17 cellular contexts compared by ENCODE assay signal in genomic region chr14:104301731-104302460, GRCh38.
A peak's percentile ranks its signal among the peaks of the same experiment; 100 is the strongest.
DNase-seq lines count a peak whose midpoint lies in the region; ATAC-seq and TF ChIP-seq lines count a peak whose summit lies in the region.
"Had no signal": no experiment of that assay in that cellular context is flagged by ENCODE, and none has a peak within 500 bp of the region (broad histone marks: within the 10 kb centered on the region; RNA-seq: fewer than 3 reads in every experiment).

No MANE protein-coding gene starts in this region.

- H3K27ac Mint-ChIP-seq in activated CD8-positive, alpha-beta T cell treated with anti-CD3 and anti-CD28 coated beads for 36 hours, result peak overlapping the region; percentile 71
- H3K27ac Mint-ChIP-seq in stimulated activated effector memory CD8-positive, alpha-beta T cell treated with anti-CD3 and anti-CD28 coated beads, Interleukin-12 subunit alpha, Interleukin-12 subunit beta, amount 100 ng/mL, for 72 hours, result no peak overlapping the region
- H3K27ac Mint-ChIP-seq: B cell had no signal

- intact Hi-C loops in activated CD8-positive, alpha-beta T cell treated with anti-CD3 and anti-CD28 coated beads for 36 hours (cut with micrococcal nuclease), result no loop called here
- intact Hi-C loops in right cardiac atrium (cut with DNase I), result no loop called here

- no peaks in the 10 kb centered on the region for H3K36me3 ChIP-seq in HEK293 (ENCODE audit: control insufficient read depth in 2 of 2, insufficient read depth in 1 of 2, low read length in 2 of 2)
- H3K36me3 ChIP-seq in osteoblast (ENCODE audit: insufficient read depth, low read length), result no peaks in the 10 kb centered on the region

- POLR2A ChIA-PET in HEK293 (lab: Yijun Ruan, JAX), result no interaction called here
- POLR2A ChIA-PET in activated CD8-positive, alpha-beta T cell treated with anti-CD3 and anti-CD28 coated beads for 36 hours (lab: Charles Lee), result no interaction called here

- no peaks in the 10 kb centered on the region for H3K4me1 ChIP-seq in HEK293 (ENCODE audit: control insufficient read depth, insufficient read depth, low read length)
- no peaks in the 10 kb centered on the region for H3K4me1 ChIP-seq in right cardiac atrium (ENCODE audit: control insufficient read depth, insufficient read depth, low read length)
- no peaks in the 10 kb centered on the region for H3K4me1 ChIP-seq in osteoblast (ENCODE audit: insufficient read depth, low read length)

- H3K27me3 ChIP-seq in right cardiac atrium (ENCODE audit: control insufficient read depth, insufficient read depth) (no peaks in the 10 kb centered on the region), osteoblast (ENCODE audit: insufficient read depth, low read length) (no peaks in the 10 kb centered on the region)

- TF ChIP-seq CTCF in HEK293 (tag by site-specific recombination; IDR thresholded peaks at IDR 0.05) (no peak), osteoblast (IDR thresholded peaks at IDR 0.05; ENCODE audit: extremely low read depth, low read depth, low read length) (no peak)
- no peak for TF ChIP-seq CTCF in activated CD8-positive, alpha-beta T cell treated with anti-CD3 and anti-CD28 coated beads for 36 hours (IDR thresholded peaks at IDR 0.05)

- no peaks in the 10 kb centered on the region for H4K20me1 ChIP-seq in osteoblast (ENCODE audit: insufficient read depth, low read length)

- H3K27ac ChIP-seq in HEK293 (ENCODE audit: extremely low read depth, low read depth, low read length), result no peak overlapping the region
- H3K27ac ChIP-seq in right cardiac atrium (ENCODE audit: low read length), result no peak overlapping the region
- H3K27ac ChIP-seq in osteoblast (ENCODE audit: low read depth, low read length), result no peak overlapping the region
- H3K27ac ChIP-seq: PC-9 had no signal

- H3K9me3 ChIP-seq in HEK293 (ENCODE audit: control insufficient read depth, insufficient read depth, low read depth, low read length) (no peaks in the 10 kb centered on the region), right cardiac atrium (ENCODE audit: control insufficient read depth, low read length) (no peaks in the 10 kb centered on the region), osteoblast (ENCODE audit: low read depth, low read length) (no peaks in the 10 kb centered on the region)

- no peaks in the 10 kb centered on the region for H3K27me3 Mint-ChIP-seq in activated CD8-positive, alpha-beta T cell treated with anti-CD3 and anti-CD28 coated beads for 36 hours
- H3K27me3 Mint-ChIP-seq: B cell had no signal

- H3K36me3 Mint-ChIP-seq in activated CD8-positive, alpha-beta T cell treated with anti-CD3 and anti-CD28 coated beads for 36 hours (ENCODE audit: low read depth), result peaks cover 4% of the 10 kb centered on the region
- H3K36me3 Mint-ChIP-seq in stimulated activated effector memory CD8-positive, alpha-beta T cell treated with anti-CD3 and anti-CD28 coated beads, Interleukin-12 subunit alpha, Interleukin-12 subunit beta, amount 100 ng/mL, for 72 hours, result no peaks in the 10 kb centered on the region

- WGBS in right cardiac atrium, result 83% methylated on average over 29 of the region's 29 CpGs

- CTCF ChIA-PET in HEK293 (lab: Yijun Ruan, JAX), result no interaction called here
- CTCF ChIA-PET in activated CD8-positive, alpha-beta T cell treated with anti-CD3 and anti-CD28 coated beads for 36 hours (lab: Charles Lee), result no interaction called here

- no peak overlapping the region for H3K4me3 Mint-ChIP-seq in activated CD8-positive, alpha-beta T cell treated with anti-CD3 and anti-CD28 coated beads for 36 hours
- no peak overlapping the region for H3K4me3 Mint-ChIP-seq in stimulated activated effector memory CD8-positive, alpha-beta T cell treated with anti-CD3 and anti-CD28 coated beads, Interleukin-12 subunit alpha, Interleukin-12 subunit beta, amount 100 ng/mL, for 72 hours
- H3K4me3 Mint-ChIP-seq: B cell had no signal

- H3K4me2 ChIP-seq in osteoblast (ENCODE audit: insufficient read depth, low read length), result no peak overlapping the region
- H3K4me2 ChIP-seq: GM23338, PC-9 had no signal

- no peak for ATAC-seq in activated CD8-positive, alpha-beta T cell treated with anti-CD3 and anti-CD28 coated beads for 36 hours
- ATAC-seq in right cardiac atrium (no peak), GM18519 (IDR thresholded peaks at IDR 0.05; ENCODE audit: low FRiP score, unreplicated experiment) (no peak), GM19452 (IDR thresholded peaks at IDR 0.05; ENCODE audit: unreplicated experiment) (no peak)
- no peak for ATAC-seq in stimulated activated effector memory CD8-positive, alpha-beta T cell treated with anti-CD3 and anti-CD28 coated beads, Interleukin-12 subunit alpha, Interleukin-12 subunit beta, amount 100 ng/mL, for 72 hours
- ATAC-seq: GM23338 had no signal

- no peak for DNase-seq in activated CD8-positive, alpha-beta T cell treated with anti-CD3 and anti-CD28 coated beads for 36 hours
- DNase-seq in right cardiac atrium (peak; percentile 7 to 38 (median 37)), osteoblast (ENCODE audit: insufficient read length, low spot score, missing footprints) (peak; percentile 84)
- DNase-seq in stimulated activated effector memory CD8-positive, alpha-beta T cell treated with anti-CD3 and anti-CD28 coated beads, Interleukin-12 subunit alpha, Interleukin-12 subunit beta, amount 100 ng/mL, for 72 hours (ENCODE audit: low spot score in 2 of 2), result no peak
- DNase-seq: DND-41, KG1, NCI-H1436 treated with DMSO at 0.1 percent for 48 hours, NCI-H2081, NCI-H510A, NCI-H82, PC-9 had no signal

- peaks cover 3% of the 10 kb centered on the region for H3K4me1 Mint-ChIP-seq in activated CD8-positive, alpha-beta T cell treated with anti-CD3 and anti-CD28 coated beads for 36 hours (ENCODE audit: low read depth)
- H3K4me1 Mint-ChIP-seq in stimulated activated effector memory CD8-positive, alpha-beta T cell treated with anti-CD3 and anti-CD28 coated beads, Interleukin-12 subunit alpha, Interleukin-12 subunit beta, amount 100 ng/mL, for 72 hours, result peaks cover 6% of the 10 kb centered on the region
- H3K4me1 Mint-ChIP-seq: B cell; CD8-positive, alpha-beta memory T cell; GM23338 had no signal

- H3K4me3 ChIP-seq in HEK293 (ENCODE audit: low read depth, low read length), result no peak overlapping the region
- no peak overlapping the region for H3K4me3 ChIP-seq in right cardiac atrium (ENCODE audit: low read length)
- H3K4me3 ChIP-seq in osteoblast (ENCODE audit: insufficient read depth, low read length), result no peak overlapping the region
- H3K4me3 ChIP-seq: GM23338, PC-9 had no signal

- no peaks in the 10 kb centered on the region for H3K9me3 Mint-ChIP-seq in activated CD8-positive, alpha-beta T cell treated with anti-CD3 and anti-CD28 coated beads for 36 hours
- peaks cover 3% of the 10 kb centered on the region for H3K9me3 Mint-ChIP-seq in stimulated activated effector memory CD8-positive, alpha-beta T cell treated with anti-CD3 and anti-CD28 coated beads, Interleukin-12 subunit alpha, Interleukin-12 subunit beta, amount 100 ng/mL, for 72 hours

- no peak overlapping the region for H2AFZ ChIP-seq in osteoblast (ENCODE audit: low read length)
- H2AFZ ChIP-seq: GM23338, PC-9 had no signal

- no peaks in the 10 kb centered on the region for H3K79me2 ChIP-seq in osteoblast (ENCODE audit: insufficient read depth, low read length)

TF ChIP-seq in HEK293, 187 proteins besides CTCF, POLR2A, EP300 and RAD21:
- TF ChIP-seq ZNF48 (tag by site-specific recombination; IDR thresholded peaks at IDR 0.05) (no peak), ZNF449 (tag by site-specific recombination; IDR thresholded peaks at IDR 0.05) (peak; percentile 30; the same call in 1 of the 2 replicates)
TF ChIP-seq in HEK293: peak in this region for 1.

Comparison
In these comparisons a context has a peak if more than half of its experiments do, and no peak if none do; other contexts are left out.
1. DNase-seq: peak in right cardiac atrium (3 of 3) and osteoblast (single experiment); none in activated CD8-positive, alpha-beta T cell treated with anti-CD3 and anti-CD28 coated beads for 36 hours (single experiment) and stimulated activated effector memory CD8-positive, alpha-beta T cell treated with anti-CD3 and anti-CD28 coated beads, Interleukin-12 subunit alpha, Interleukin-12 subunit beta, amount 100 ng/mL, for 72 hours (0 of 2).